1 cellular context compared by ENCODE assay signal in the genomic region with DNA sequence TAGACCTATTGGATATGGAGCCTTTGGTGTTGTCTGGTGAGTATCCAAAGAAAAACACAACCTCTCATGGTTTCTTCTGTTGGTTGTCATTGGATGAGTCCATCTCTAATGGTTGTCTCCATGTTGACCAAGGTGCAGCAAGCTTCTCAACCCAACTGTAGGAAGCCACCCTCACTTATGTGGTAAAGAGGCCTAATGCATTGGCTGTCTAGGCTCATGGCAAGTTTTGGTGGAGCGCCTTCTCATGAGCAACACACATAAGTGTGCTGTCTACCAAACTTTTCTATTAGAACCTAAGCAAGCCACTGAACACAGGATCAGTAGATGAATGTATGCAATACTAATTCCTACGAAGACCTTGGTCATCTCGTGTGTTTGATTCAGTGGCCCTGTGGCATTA.
TF ChIP-seq lines count a peak whose summit lies in the region.

No MANE protein-coding gene starts in this region.

TF ChIP-seq in GM12878, 131 proteins besides CTCF, POLR2A, EP300 and RAD21 (continued from another document):
- TF ChIP-seq, protein P1, sequence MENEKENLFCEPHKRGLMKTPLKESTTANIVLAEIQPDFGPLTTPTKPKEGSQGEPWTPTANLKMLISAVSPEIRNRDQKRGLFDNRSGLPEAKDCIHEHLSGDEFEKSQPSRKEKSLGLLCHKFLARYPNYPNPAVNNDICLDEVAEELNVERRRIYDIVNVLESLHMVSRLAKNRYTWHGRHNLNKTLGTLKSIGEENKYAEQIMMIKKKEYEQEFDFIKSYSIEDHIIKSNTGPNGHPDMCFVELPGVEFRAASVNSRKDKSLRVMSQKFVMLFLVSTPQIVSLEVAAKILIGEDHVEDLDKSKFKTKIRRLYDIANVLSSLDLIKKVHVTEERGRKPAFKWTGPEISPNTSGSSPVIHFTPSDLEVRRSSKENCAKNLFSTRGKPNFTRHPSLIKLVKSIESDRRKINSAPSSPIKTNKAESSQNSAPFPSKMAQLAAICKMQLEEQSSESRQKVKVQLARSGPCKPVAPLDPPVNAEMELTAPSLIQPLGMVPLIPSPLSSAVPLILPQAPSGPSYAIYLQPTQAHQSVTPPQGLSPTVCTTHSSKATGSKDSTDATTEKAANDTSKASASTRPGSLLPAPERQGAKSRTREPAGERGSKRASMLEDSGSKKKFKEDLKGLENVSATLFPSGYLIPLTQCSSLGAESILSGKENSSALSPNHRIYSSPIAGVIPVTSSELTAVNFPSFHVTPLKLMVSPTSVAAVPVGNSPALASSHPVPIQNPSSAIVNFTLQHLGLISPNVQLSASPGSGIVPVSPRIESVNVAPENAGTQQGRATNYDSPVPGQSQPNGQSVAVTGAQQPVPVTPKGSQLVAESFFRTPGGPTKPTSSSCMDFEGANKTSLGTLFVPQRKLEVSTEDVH (IDR thresholded peaks at IDR 0.05; ENCODE audit: low read depth, partially characterized antibody), result no peak
- TF ChIP-seq IRF3 (IDR thresholded peaks at IDR 0.05) (no peak), SIX5 (IDR thresholded peaks at IDR 0.05; ENCODE audit: low read depth, low read length, severe bottlenecking) (no peak), YY1 (IDR thresholded peaks at IDR 0.05; ENCODE audit: low read depth, low read length) (no peak), CBX5 (IDR thresholded peaks at IDR 0.05; ENCODE audit: low read depth) (no peak), SUPT20H (IDR thresholded peaks at IDR 0.05; ENCODE audit: borderline replicate concordance, control insufficient read depth, low read depth, low read length) (no peak), ATF7 (IDR thresholded peaks at IDR 0.05; ENCODE audit: low read depth) (no peak), POLR2AphosphoS5 (IDR thresholded peaks at IDR 0.05; ENCODE audit: low read length) (no peak), GATAD2B (conservative IDR thresholded peaks at IDR 0.05; ENCODE audit: low read depth) (no peak), KLF5 (IDR thresholded peaks at IDR 0.05; ENCODE audit: partially characterized antibody) (no peak), NFIC (IDR thresholded peaks at IDR 0.05; ENCODE audit: low read depth, low read length) (no peak)
- TF ChIP-seq, protein P2, sequence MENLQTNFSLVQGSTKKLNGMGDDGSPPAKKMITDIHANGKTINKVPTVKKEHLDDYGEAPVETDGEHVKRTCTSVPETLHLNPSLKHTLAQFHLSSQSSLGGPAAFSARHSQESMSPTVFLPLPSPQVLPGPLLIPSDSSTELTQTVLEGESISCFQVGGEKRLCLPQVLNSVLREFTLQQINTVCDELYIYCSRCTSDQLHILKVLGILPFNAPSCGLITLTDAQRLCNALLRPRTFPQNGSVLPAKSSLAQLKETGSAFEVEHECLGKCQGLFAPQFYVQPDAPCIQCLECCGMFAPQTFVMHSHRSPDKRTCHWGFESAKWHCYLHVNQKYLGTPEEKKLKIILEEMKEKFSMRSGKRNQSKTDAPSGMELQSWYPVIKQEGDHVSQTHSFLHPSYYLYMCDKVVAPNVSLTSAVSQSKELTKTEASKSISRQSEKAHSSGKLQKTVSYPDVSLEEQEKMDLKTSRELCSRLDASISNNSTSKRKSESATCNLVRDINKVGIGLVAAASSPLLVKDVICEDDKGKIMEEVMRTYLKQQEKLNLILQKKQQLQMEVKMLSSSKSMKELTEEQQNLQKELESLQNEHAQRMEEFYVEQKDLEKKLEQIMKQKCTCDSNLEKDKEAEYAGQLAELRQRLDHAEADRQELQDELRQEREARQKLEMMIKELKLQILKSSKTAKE (IDR thresholded peaks at IDR 0.05; ENCODE audit: low read depth, poor library complexity, severe bottlenecking), result no peak
- TF ChIP-seq, protein P3, sequence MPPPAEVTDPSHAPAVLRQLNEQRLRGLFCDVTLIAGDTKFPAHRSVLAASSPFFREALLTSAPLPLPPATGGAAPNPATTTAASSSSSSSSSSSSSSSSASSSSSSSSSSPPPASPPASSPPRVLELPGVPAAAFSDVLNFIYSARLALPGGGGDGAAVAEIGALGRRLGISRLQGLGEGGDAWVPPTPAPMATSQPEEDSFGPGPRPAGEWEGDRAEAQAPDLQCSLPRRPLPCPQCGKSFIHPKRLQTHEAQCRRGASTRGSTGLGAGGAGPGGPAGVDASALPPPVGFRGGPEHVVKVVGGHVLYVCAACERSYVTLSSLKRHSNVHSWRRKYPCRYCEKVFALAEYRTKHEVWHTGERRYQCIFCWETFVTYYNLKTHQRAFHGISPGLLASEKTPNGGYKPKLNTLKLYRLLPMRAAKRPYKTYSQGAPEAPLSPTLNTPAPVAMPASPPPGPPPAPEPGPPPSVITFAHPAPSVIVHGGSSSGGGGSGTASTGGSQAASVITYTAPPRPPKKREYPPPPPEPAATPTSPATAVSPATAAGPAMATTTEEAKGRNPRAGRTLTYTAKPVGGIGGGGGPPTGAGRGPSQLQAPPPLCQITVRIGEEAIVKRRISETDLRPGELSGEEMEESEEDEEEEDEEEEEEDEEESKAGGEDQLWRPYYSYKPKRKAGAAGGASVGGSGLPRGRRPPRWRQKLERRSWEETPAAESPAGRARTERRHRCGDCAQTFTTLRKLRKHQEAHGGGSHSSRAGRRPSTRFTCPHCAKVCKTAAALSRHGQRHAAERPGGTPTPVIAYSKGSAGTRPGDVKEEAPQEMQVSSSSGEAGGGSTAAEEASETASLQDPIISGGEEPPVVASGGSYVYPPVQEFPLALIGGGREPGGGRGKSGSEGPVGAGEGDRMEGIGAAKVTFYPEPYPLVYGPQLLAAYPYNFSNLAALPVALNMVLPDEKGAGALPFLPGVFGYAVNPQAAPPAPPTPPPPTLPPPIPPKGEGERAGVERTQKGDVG (CRISPR knock-in tag; IDR thresholded peaks at IDR 0.05), result no peak
